ENCODE assay signal across 1 cellular context in the genomic region with DNA sequence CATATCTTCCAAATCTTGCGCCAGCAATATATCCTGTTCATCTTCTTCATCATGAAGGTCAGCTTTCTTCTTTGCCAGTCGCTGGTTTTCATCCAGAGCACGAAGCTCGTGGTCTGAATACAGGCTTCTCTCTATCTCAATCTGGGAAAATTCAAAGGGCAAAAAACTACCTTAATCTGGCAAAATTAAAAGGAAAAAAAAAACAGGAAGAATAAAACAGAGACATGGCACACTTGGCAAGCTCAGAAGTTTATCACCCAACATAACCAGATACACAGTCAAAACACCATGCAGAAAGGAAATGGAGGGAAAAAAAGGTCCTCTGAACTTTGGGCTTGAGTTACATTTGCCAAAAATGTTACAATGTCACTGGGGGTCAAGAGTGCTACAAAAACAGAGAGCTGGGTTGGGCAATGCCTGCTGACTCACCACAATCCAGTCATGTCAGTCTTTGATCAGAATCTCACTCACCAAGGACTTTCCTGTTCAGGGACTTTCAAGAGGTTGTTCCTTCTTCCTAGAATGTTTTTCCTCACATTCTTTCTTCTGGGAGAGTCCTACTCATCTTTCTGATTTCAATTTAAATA.
A peak's percentile ranks its signal among the peaks of the same experiment; 100 is the strongest.
TF ChIP-seq lines count a peak whose summit lies in the region.

No MANE protein-coding gene starts in this region.

TF ChIP-seq in K562, 482 proteins besides CTCF, POLR2A, EP300 and RAD21 (continued from another document and continues in another):
- TF ChIP-seq HDGF (IDR thresholded peaks at IDR 0.05) (no peak), ZNF764 (CRISPR knock-in tag; IDR thresholded peaks at IDR 0.05; ENCODE audit: low read depth) (no peak), CAMTA2 (CRISPR knock-in tag; conservative IDR thresholded peaks at IDR 0.05) (no peak), NFYB (IDR thresholded peaks at IDR 0.05; ENCODE audit: extremely low read depth, insufficient read length) (no peak), TRIM28 (IDR thresholded peaks at IDR 0.05) (no peak), BCL6 (CRISPR knock-in tag; IDR thresholded peaks at IDR 0.05) (no peak), ZNF12 (CRISPR knock-in tag; IDR thresholded peaks at IDR 0.05) (no peak), TFAM (CRISPR knock-in tag; conservative IDR thresholded peaks at IDR 0.05) (no peak), ZBTB43 (CRISPR knock-in tag; IDR thresholded peaks at IDR 0.05) (no peak), ZNF318 (IDR thresholded peaks at IDR 0.05; ENCODE audit: borderline replicate concordance in 1 of 2, low read depth in 1 of 2) (no peak), SPI1 (IDR thresholded peaks at IDR 0.05; ENCODE audit: borderline replicate concordance, low read depth, low read length) (no peak), ZKSCAN3 (CRISPR knock-in tag; IDR thresholded peaks at IDR 0.05) (no peak), FOXJ2 (tag; IDR thresholded peaks at IDR 0.05) (no peak), TEAD4 (IDR thresholded peaks at IDR 0.05; ENCODE audit: low read length) (peak; percentile 61), TEAD4 (CRISPR knock-in tag; IDR thresholded peaks at IDR 0.05; ENCODE audit: borderline replicate concordance) (no peak), PHF20 (IDR thresholded peaks at IDR 0.05; ENCODE audit: partially characterized antibody) (no peak), NR0B1 (IDR thresholded peaks at IDR 0.05; ENCODE audit: partially characterized antibody) (no peak), ADNP (tag; IDR thresholded peaks at IDR 0.05) (no peak), MAFG (tag; conservative IDR thresholded peaks at IDR 0.05) (peak; percentile 77), ZNF143 (CRISPR knock-in tag; IDR thresholded peaks at IDR 0.05) (no peak), USF2 (CRISPR knock-in tag; IDR thresholded peaks at IDR 0.05) (no peak), ELF2 (CRISPR knock-in tag; IDR thresholded peaks at IDR 0.05) (no peak), ZNF584 (CRISPR knock-in tag; IDR thresholded peaks at IDR 0.05; ENCODE audit: low read depth) (no peak), DNMT1 (IDR thresholded peaks at IDR 0.05) (no peak), LCOR (CRISPR knock-in tag; IDR thresholded peaks at IDR 0.05) (0 out of 2 replicates have a peak, but pooled peaks have one; percentile 47), EWSR1 (IDR thresholded peaks at IDR 0.05; ENCODE audit: borderline replicate concordance, low read depth, partially characterized antibody) (no peak), ZNF165 (CRISPR knock-in tag; IDR thresholded peaks at IDR 0.05; ENCODE audit: borderline replicate concordance) (no peak), TSHZ1 (CRISPR knock-in tag; IDR thresholded peaks at IDR 0.05) (no peak), KDM1A (IDR thresholded peaks at IDR 0.05) (peak in 1 of 2 experiments; percentile 55; a peak in 2 of 4 replicates)
- TF ChIP-seq, protein P1, sequence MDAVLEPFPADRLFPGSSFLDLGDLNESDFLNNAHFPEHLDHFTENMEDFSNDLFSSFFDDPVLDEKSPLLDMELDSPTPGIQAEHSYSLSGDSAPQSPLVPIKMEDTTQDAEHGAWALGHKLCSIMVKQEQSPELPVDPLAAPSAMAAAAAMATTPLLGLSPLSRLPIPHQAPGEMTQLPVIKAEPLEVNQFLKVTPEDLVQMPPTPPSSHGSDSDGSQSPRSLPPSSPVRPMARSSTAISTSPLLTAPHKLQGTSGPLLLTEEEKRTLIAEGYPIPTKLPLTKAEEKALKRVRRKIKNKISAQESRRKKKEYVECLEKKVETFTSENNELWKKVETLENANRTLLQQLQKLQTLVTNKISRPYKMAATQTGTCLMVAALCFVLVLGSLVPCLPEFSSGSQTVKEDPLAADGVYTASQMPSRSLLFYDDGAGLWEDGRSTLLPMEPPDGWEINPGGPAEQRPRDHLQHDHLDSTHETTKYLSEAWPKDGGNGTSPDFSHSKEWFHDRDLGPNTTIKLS (IDR thresholded peaks at IDR 0.05; ENCODE audit: borderline replicate concordance, low read depth): no peak
- TF ChIP-seq, protein P2, sequence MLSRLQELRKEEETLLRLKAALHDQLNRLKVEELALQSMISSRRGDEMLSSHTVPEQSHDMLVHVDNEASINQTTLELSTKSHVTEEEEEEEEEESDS (CRISPR knock-in tag; IDR thresholded peaks at IDR 0.05): no peak
- TF ChIP-seq, protein P3, sequence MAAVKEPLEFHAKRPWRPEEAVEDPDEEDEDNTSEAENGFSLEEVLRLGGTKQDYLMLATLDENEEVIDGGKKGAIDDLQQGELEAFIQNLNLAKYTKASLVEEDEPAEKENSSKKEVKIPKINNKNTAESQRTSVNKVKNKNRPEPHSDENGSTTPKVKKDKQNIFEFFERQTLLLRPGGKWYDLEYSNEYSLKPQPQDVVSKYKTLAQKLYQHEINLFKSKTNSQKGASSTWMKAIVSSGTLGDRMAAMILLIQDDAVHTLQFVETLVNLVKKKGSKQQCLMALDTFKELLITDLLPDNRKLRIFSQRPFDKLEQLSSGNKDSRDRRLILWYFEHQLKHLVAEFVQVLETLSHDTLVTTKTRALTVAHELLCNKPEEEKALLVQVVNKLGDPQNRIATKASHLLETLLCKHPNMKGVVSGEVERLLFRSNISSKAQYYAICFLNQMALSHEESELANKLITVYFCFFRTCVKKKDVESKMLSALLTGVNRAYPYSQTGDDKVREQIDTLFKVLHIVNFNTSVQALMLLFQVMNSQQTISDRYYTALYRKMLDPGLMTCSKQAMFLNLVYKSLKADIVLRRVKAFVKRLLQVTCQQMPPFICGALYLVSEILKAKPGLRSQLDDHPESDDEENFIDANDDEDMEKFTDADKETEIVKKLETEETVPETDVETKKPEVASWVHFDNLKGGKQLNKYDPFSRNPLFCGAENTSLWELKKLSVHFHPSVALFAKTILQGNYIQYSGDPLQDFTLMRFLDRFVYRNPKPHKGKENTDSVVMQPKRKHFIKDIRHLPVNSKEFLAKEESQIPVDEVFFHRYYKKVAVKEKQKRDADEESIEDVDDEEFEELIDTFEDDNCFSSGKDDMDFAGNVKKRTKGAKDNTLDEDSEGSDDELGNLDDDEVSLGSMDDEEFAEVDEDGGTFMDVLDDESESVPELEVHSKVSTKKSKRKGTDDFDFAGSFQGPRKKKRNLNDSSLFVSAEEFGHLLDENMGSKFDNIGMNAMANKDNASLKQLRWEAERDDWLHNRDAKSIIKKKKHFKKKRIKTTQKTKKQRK (IDR thresholded peaks at IDR 0.05; ENCODE audit: borderline replicate concordance, low read depth, low read length): no peak
- TF ChIP-seq, protein P4, sequence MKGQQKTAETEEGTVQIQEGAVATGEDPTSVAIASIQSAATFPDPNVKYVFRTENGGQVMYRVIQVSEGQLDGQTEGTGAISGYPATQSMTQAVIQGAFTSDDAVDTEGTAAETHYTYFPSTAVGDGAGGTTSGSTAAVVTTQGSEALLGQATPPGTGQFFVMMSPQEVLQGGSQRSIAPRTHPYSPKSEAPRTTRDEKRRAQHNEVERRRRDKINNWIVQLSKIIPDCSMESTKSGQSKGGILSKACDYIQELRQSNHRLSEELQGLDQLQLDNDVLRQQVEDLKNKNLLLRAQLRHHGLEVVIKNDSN (CRISPR knock-in tag; IDR thresholded peaks at IDR 0.05): no peak
